Comparison of ENCODE assay signal across 39 cellular contexts in the genomic region with DNA sequence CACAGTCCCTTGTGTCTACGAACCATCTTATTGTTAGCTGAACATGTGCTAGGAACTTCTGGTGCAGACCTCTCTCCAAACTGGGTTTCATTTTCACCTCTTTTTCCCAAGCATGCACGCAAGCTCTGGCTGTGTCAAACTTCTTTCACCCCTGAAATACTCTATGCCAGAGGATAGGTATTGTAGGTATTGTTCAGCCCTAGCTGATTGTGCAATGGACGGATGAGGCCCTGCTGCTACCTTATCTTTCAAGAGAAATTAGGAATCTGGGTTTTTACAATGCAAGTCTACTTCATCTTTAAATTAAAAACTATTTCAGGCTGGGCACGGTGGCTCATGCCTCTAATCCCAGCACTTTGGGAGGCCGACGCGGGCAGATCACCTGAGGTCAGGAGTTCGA. TPM values are rescaled to one million over a fixed set of nuclear protein-coding genes. Genes with fewer than 3 reads are reported as not detected.
"Had no signal": no experiment of that assay in that cellular context is flagged by ENCODE, and none has a peak within 500 bp of the region (broad histone marks: within the 10 kb centered on the region; RNA-seq: fewer than 3 reads in every experiment).

No MANE protein-coding gene starts in this region.

- H3K27me3 Mint-ChIP-seq: activated B cell treated with CpG ODN at 0.5 μM for 24 hours; activated CD4-positive, alpha-beta T cell treated with anti-CD3 and anti-CD28 coated beads, Interleukin-2, amount 10 ng/mL, durations not matched to agents 24 days and 14 days; activated CD8-positive, alpha-beta T cell treated with anti-CD3 and anti-CD28 coated beads for 36 hours; activated naive CD8-positive, alpha-beta T cell treated with anti-CD3 and anti-CD28 coated beads for 36 hours; activated T-helper 17 cell treated with anti-CD3 and anti-CD28 coated beads, Interleukin-2, amount 50 U/mL, for 72 hours had no signal

- H3K4me3 ChIP-seq: adrenal gland, body of pancreas, breast epithelium had no signal

- H3K27ac Mint-ChIP-seq: activated B cell treated with CpG ODN at 0.5 μM for 24 hours; activated CD4-positive, alpha-beta memory T cell treated with anti-CD3 and anti-CD28 coated beads for 36 hours; activated CD4-positive, alpha-beta T cell treated with anti-CD3 and anti-CD28 coated beads, Interleukin-2, amount 10 ng/mL, durations not matched to agents 24 days and 14 days; activated CD8-positive, alpha-beta T cell treated with anti-CD3 and anti-CD28 coated beads for 36 hours; activated naive CD4-positive, alpha-beta T cell treated with anti-CD3 and anti-CD28 coated beads for 36 hours; activated naive CD8-positive, alpha-beta T cell treated with anti-CD3 and anti-CD28 coated beads for 36 hours; activated T-cell treated with anti-CD3 and anti-CD28 coated beads, Interleukin-2, amount 50 U/mL, for 72 hours; activated T-helper 1 cell treated with anti-CD3 and anti-CD28 coated beads, Interleukin-12 subunit alpha, Interleukin-12 subunit beta, Interleukin-2, Interleukin-4 antibody, amounts not matched to agents 30 ng/mL and 10 ng/mL and 1 ng/mL, durations not matched to agents 14 hours and 24 hours and 36 hours; activated T-helper 17 cell treated with anti-CD3 and anti-CD28 coated beads, Interleukin-2, amount 50 U/mL, for 72 hours; T-helper 1 cell treated with Interleukin-12 subunit alpha and Interleukin-12 subunit beta and Interleukin-4 antibody, amounts not matched to agents 30 μg/mL and 1 μg/mL, for 36 hours; T-helper 2 cell treated with Interferon-gamma antibody and Interleukin-4, amounts not matched to agents 5 μg/mL and 100 μg/mL, for 36 hours had no signal

- FAIRE-seq: astrocyte, TTC549 had no signal

- H3K9me3 Mint-ChIP-seq: activated CD4-positive, alpha-beta T cell treated with anti-CD3 and anti-CD28 coated beads, Interleukin-2, amount 10 ng/mL, durations not matched to agents 24 days and 14 days; activated T-cell treated with anti-CD3 and anti-CD28 coated beads, Interleukin-2, amount 50 U/mL, for 4 hours; activated T-cell treated with anti-CD3 and anti-CD28 coated beads, Interleukin-2, amount 50 U/mL, for 72 hours; activated T-helper 17 cell treated with anti-CD3 and anti-CD28 coated beads, Interleukin-2, amount 50 U/mL, for 72 hours; T-helper 2 cell treated with Interferon-gamma antibody and Interleukin-4, amounts not matched to agents 5 μg/mL and 100 μg/mL, for 36 hours had no signal

- H3K36me3 ChIP-seq: adrenal gland, brain microvascular endothelial cell, breast epithelium had no signal

- H3K36me3 Mint-ChIP-seq: activated naive CD8-positive, alpha-beta T cell treated with anti-CD3 and anti-CD28 coated beads for 36 hours had no signal

- ATAC-seq: activated CD8-positive, alpha-beta T cell treated with anti-CD3 and anti-CD28 coated beads for 36 hours; activated T-cell treated with anti-CD3 and anti-CD28 coated beads, Interleukin-2, amount 50 U/mL, for 4 hours; activated T-helper 17 cell treated with anti-CD3 and anti-CD28 coated beads, Interleukin-2, amount 50 U/mL, for 72 hours; body of pancreas had no signal

- H3K27ac ChIP-seq: adrenal gland, body of pancreas, brain microvascular endothelial cell, breast epithelium, VCaP had no signal

- H3K9me3 ChIP-seq: body of pancreas had no signal

- DNase-seq: activated B cell treated with CpG ODN at 0.5 μM for 24 hours; activated CD4-positive, alpha-beta memory T cell treated with anti-CD3 and anti-CD28 coated beads for 36 hours; activated CD4-positive, alpha-beta T cell treated with anti-CD3 and anti-CD28 coated beads for 4 hours; activated CD4-positive, alpha-beta T cell treated with anti-CD3 and anti-CD28 coated beads, Interleukin-2, amount 10 ng/mL, durations not matched to agents 24 days and 14 days; activated CD4-positive, alpha-beta T cell treated with anti-CD3 and anti-CD28 coated beads, Interleukin-2, amount 50 U/mL, for 1 hour; activated CD4-positive, alpha-beta T cell treated with anti-CD3 and anti-CD28 coated beads, Interleukin-2, amount 50 U/mL, for 4 hours; activated CD4-positive, CD25-positive, alpha-beta regulatory T cell treated with anti-CD3 and anti-CD28 coated beads, Interleukin-2, amount 50 U/mL, for 72 hours; activated CD8-positive, alpha-beta memory T cell treated with anti-CD3 and anti-CD28 coated beads, Interleukin-2, amount 50 U/mL, for 4 hours; activated CD8-positive, alpha-beta T cell treated with anti-CD3 and anti-CD28 coated beads for 36 hours; activated effector memory CD4-positive, alpha-beta T cell treated with anti-CD3 and anti-CD28 coated beads, Interleukin-2, amount 50 U/mL, for 16 hours; activated gamma-delta T cell treated with Interleukin-2 at 50 U/mL for 16 hours; activated naive CD4-positive, alpha-beta T cell; activated naive CD4-positive, alpha-beta T cell treated with anti-CD3 and anti-CD28 coated beads for 36 hours; activated naive CD4-positive, alpha-beta T cell treated with anti-CD3 and anti-CD28 coated beads, Interleukin-2, amount 50 U/mL, for 16 hours; activated naive CD8-positive, alpha-beta T cell treated with anti-CD3 and anti-CD28 coated beads for 36 hours; activated T-cell treated with anti-CD3 and anti-CD28 coated beads for 4 hours; activated T-cell treated with anti-CD3 and anti-CD28 coated beads, Interleukin-2, amount 50 U/mL, for 1 hour; activated T-cell treated with anti-CD3 and anti-CD28 coated beads, Interleukin-2, amount 50 U/mL, for 4 hours; activated T-cell treated with anti-CD3 and anti-CD28 coated beads, Interleukin-2, amount 50 U/mL, for 72 hours; adrenal gland; amniotic stem cell; aorta; body of pancreas; brain microvascular endothelial cell; central memory CD4-positive, alpha-beta T cell; T-helper 1 cell; T-helper 2 cell; T-helper 9 cell had no signal

- H3K4me3 Mint-ChIP-seq: activated B cell treated with CpG ODN at 0.5 μM for 24 hours; activated CD4-positive, alpha-beta memory T cell treated with anti-CD3 and anti-CD28 coated beads for 36 hours; activated CD4-positive, alpha-beta T cell treated with anti-CD3 and anti-CD28 coated beads, Interleukin-2, amount 10 ng/mL, durations not matched to agents 24 days and 14 days; activated CD8-positive, alpha-beta T cell treated with anti-CD3 and anti-CD28 coated beads for 36 hours; activated naive CD4-positive, alpha-beta T cell treated with anti-CD3 and anti-CD28 coated beads for 36 hours; activated naive CD8-positive, alpha-beta T cell treated with anti-CD3 and anti-CD28 coated beads for 36 hours; activated T-cell treated with anti-CD3 and anti-CD28 coated beads, Interleukin-2, amount 50 U/mL, for 4 hours; activated T-cell treated with anti-CD3 and anti-CD28 coated beads, Interleukin-2, amount 50 U/mL, for 72 hours; activated T-helper 1 cell treated with anti-CD3 and anti-CD28 coated beads, Interleukin-12 subunit alpha, Interleukin-12 subunit beta, Interleukin-2, Interleukin-4 antibody, amounts not matched to agents 30 ng/mL and 10 ng/mL and 1 ng/mL, durations not matched to agents 14 hours and 24 hours and 36 hours; activated T-helper 17 cell treated with anti-CD3 and anti-CD28 coated beads, Interleukin-2, amount 50 U/mL, for 72 hours; T-helper 1 cell treated with Interleukin-12 subunit alpha and Interleukin-12 subunit beta and Interleukin-4 antibody, amounts not matched to agents 30 μg/mL and 1 μg/mL, for 36 hours; T-helper 2 cell treated with Interferon-gamma antibody and Interleukin-4, amounts not matched to agents 5 μg/mL and 100 μg/mL, for 36 hours had no signal

- H3K4me1 Mint-ChIP-seq: activated B cell treated with CpG ODN at 0.5 μM for 24 hours; activated CD4-positive, alpha-beta T cell treated with anti-CD3 and anti-CD28 coated beads, Interleukin-2, amount 10 ng/mL, durations not matched to agents 24 days and 14 days; activated naive CD8-positive, alpha-beta T cell treated with anti-CD3 and anti-CD28 coated beads for 36 hours; activated T-helper 17 cell treated with anti-CD3 and anti-CD28 coated beads, Interleukin-2, amount 50 U/mL, for 72 hours had no signal

- H3K4me1 ChIP-seq: adrenal gland, body of pancreas, breast epithelium had no signal

- H3K27me3 ChIP-seq: adrenal gland, body of pancreas, brain microvascular endothelial cell, breast epithelium had no signal

RNA-seq across cellular contexts. Expression of a gene that starts 28.3 kb away (rescaled TPM):
- total RNA-seq: activated B cell treated with CpG ODN at 0.5 μM for 24 hours; activated CD4-positive, alpha-beta memory T cell treated with anti-CD3 and anti-CD28 coated beads for 36 hours; activated CD8-positive, alpha-beta memory T cell treated with anti-CD3 and anti-CD28 coated beads for 36 hours; activated CD8-positive, alpha-beta T cell treated with anti-CD3 and anti-CD28 coated beads for 36 hours; activated naive CD4-positive, alpha-beta T cell treated with anti-CD3 and anti-CD28 coated beads for 36 hours; activated naive CD4-positive, alpha-beta T cell treated with anti-CD3 and anti-CD28 coated beads, Interleukin-2, amount 50 U/mL, for 72 hours; activated naive CD8-positive, alpha-beta T cell treated with anti-CD3 and anti-CD28 coated beads for 36 hours; activated T-cell treated with anti-CD3 and anti-CD28 coated beads, Interleukin-2, amount 50 U/mL, for 72 hours; adrenal gland; astrocyte; body of pancreas; breast epithelium; cardiac septum had no signal
- polyA plus RNA-seq: aorta had no signal
